In genomic region chr15:29789871-29790270, GRCh38 we compare ENCODE assay signal across 17 cellular contexts. TPM values are rescaled to one million over a fixed set of nuclear protein-coding genes. Genes with fewer than 3 reads are reported as not detected.
"Had no signal": no experiment of that assay in that cellular context is flagged by ENCODE, and none has a peak within 500 bp of the region (broad histone marks: within the 10 kb centered on the region; RNA-seq: fewer than 3 reads in every experiment).

No MANE protein-coding gene starts in this region.

- DNase-seq: activated CD4-positive, alpha-beta T cell treated with anti-CD3 and anti-CD28 coated beads, Interleukin-2, amount 10 ng/mL, durations not matched to agents 7 days and 5 days; activated CD8-positive, alpha-beta memory T cell treated with anti-CD3 and anti-CD28 coated beads, Interleukin-2, amount 50 U/mL, for 4 hours; activated naive CD4-positive, alpha-beta T cell treated with anti-CD3 and anti-CD28 coated beads for 36 hours; activated T-cell treated with anti-CD3 and anti-CD28 coated beads, Interleukin-2, amount 50 U/mL, for 4 hours; anterior cingulate cortex; brain microvascular endothelial cell; cerebellar nuclear complex; cortex of kidney; lower lobe of right lung; natural killer cell; stimulated activated CD4-positive, alpha-beta T cell treated with anti-CD3 and anti-CD28 coated beads, Interleukin-12 subunit alpha, Interleukin-12 subunit beta, amount 100 ng/mL, for 4 hours; stimulated activated CD4-positive, alpha-beta T cell treated with anti-CD3 and anti-CD28 coated beads, Interleukin-1b, Interleukin-23, amount 100 ng/mL, for 48 hours; stimulated activated naive CD4-positive, alpha-beta T cell treated with Interleukin-2 at 50 U/mL for 16 hours; thyroid gland had no signal

- H3K27me3 ChIP-seq: brain microvascular endothelial cell, gastroesophageal sphincter, thyroid gland had no signal

- H3K27ac ChIP-seq: brain microvascular endothelial cell, gastroesophageal sphincter, lower lobe of right lung, neutrophil, parathyroid adenoma, thyroid gland had no signal

- ATAC-seq: activated T-cell treated with anti-CD3 and anti-CD28 coated beads, Interleukin-2, amount 50 U/mL, for 4 hours; gastroesophageal sphincter; lower lobe of right lung; natural killer cell had no signal

- H2AFZ ChIP-seq: parathyroid adenoma had no signal

- H3K4me1 ChIP-seq: parathyroid adenoma had no signal

- H3K36me3 ChIP-seq: gastroesophageal sphincter, neutrophil had no signal

- H3K4me3 ChIP-seq: gastroesophageal sphincter, lower lobe of right lung, thyroid gland had no signal

- H3K9me3 ChIP-seq: gastroesophageal sphincter, lower lobe of right lung, neutrophil, thyroid gland had no signal

RNA-seq across cellular contexts. Expression of gene TJP1, which starts 32.4 kb away (rescaled TPM):
- total RNA-seq: activated CD4-positive, alpha-beta T cell treated with anti-CD3 and anti-CD28 coated beads, Interleukin-2, amount 10 ng/mL, durations not matched to agents 7 days and 5 days; activated naive CD4-positive, alpha-beta T cell treated with anti-CD3 and anti-CD28 coated beads for 36 hours; natural killer cell had no signal
